15 cellular contexts compared by ENCODE assay signal in genomic region chr10:124756156-124756555, GRCh38. TPM values are rescaled to one million over a fixed set of nuclear protein-coding genes. Genes with fewer than 3 reads are reported as not detected.
DNase-seq lines count a peak whose midpoint lies in the region; ATAC-seq, FAIRE-seq and TF ChIP-seq lines count a peak whose summit lies in the region.
"Had no signal": no experiment of that assay in that cellular context is flagged by ENCODE, and none has a peak within 500 bp of the region (broad histone marks: within the 10 kb centered on the region; RNA-seq: fewer than 3 reads in every experiment).

No MANE protein-coding gene starts in this region.

- H2AFZ ChIP-seq in Karpas-422 (ENCODE audit: low read length) (no peak overlapping the region), H1 (ENCODE audit: low read length) (no peak overlapping the region)

- H3K36me3 Mint-ChIP-seq in osteocyte (ENCODE audit: unreplicated experiment) = peaks cover 20% of the 10 kb centered on the region
- peaks cover 66% of the 10 kb centered on the region for H3K36me3 Mint-ChIP-seq in activated T-helper 17 cell treated with anti-CD3 and anti-CD28 coated beads, Interleukin-2, amount 50 U/mL, for 72 hours (ENCODE audit: low read depth)

- H3K18ac ChIP-seq in H1 (ENCODE audit: extremely low read depth, low read length) = no peak overlapping the region

- no peak for ATAC-seq in activated T-helper 17 cell treated with anti-CD3 and anti-CD28 coated beads, Interleukin-2, amount 50 U/mL, for 72 hours (replicated peaks)
- ATAC-seq: GM12878, HCT116, HepG2 had no signal

- H3K79me2 ChIP-seq in Karpas-422 (ENCODE audit: low read length) (peaks cover 13% of the 10 kb centered on the region; the same call in 1 of the 2 replicates), H1 (ENCODE audit: control insufficient read depth in 1 of 2, insufficient read depth in 2 of 2, low read length in 2 of 2) (no peaks in the 10 kb centered on the region)

- DNase-seq in left ventricle myocardium inferior = no peak
- DNase-seq in right atrium auricular region (ENCODE audit: low spot score) = no peak
- DNase-seq in Karpas-422 = peak; percentile 37
- DNase-seq in H1 (ENCODE audit: low read depth in 1 of 2, low spot score in 2 of 2) = no peak
- DNase-seq in superior temporal gyrus (ENCODE audit: extremely low spot score) = peak; percentile 11
- DNase-seq in Peyer's patch = no peak
- no peak for DNase-seq in osteocyte (ENCODE audit: extremely low spot score, unreplicated experiment)
- DNase-seq: Calu3; CD4-positive, alpha-beta T cell; DMS 273 treated with DMSO at 0.1 percent for 48 hours had no signal

- 0 out of 2 replicates have a peak, but pooled peaks cover 4% of the 10 kb centered on the region for H3K23me2 ChIP-seq in H1 (ENCODE audit: low read depth, low read length)

- no peak overlapping the region for H2BK15ac ChIP-seq in H1 (ENCODE audit: low read length)

- intact Hi-C loops in left ventricle myocardium inferior (cut with micrococcal nuclease) = no loop called here

- H3K14ac ChIP-seq in H1 (ENCODE audit: insufficient read length) = no peak overlapping the region

- H2BK120ac ChIP-seq in H1 (replicated peaks; ENCODE audit: low read depth, low read length) = no peak overlapping the region

- H3K23ac ChIP-seq in H1 (ENCODE audit: insufficient read length) = no peak overlapping the region

- H2BK20ac ChIP-seq in H1 (ENCODE audit: low read length) = no peak overlapping the region

- H2AK5ac ChIP-seq in H1 (ENCODE audit: low read depth, low read length) = no peak overlapping the region

- no peak overlapping the region for H2BK12ac ChIP-seq in H1 (ENCODE audit: low read depth, low read length)

- H4K20me1 ChIP-seq in Karpas-422 (ENCODE audit: insufficient read depth, low read depth, low read length) (no peaks in the 10 kb centered on the region), H1 (replicated peaks in 1 of 2; ENCODE audit: control insufficient read depth in 1 of 2, insufficient read depth in 2 of 2, low read length in 2 of 2) (no peaks in the 10 kb centered on the region)

- POLR2A ChIA-PET in H1 (lab: Charles Lee; ENCODE audit: partially characterized antibody) = interaction anchor here (1.8 to 2.6 kb wide), 3 partner anchors 10 to 17 kb away, joined by 6 to 13 read pairs (median 11); no protein-coding TSS in a partner anchor

- no peaks in the 10 kb centered on the region for H3K27me3 Mint-ChIP-seq in osteocyte (ENCODE audit: unreplicated experiment)
- H3K27me3 Mint-ChIP-seq in activated T-helper 17 cell treated with anti-CD3 and anti-CD28 coated beads, Interleukin-2, amount 50 U/mL, for 72 hours = no peaks in the 10 kb centered on the region
- H3K27me3 Mint-ChIP-seq: B cell; CD4-positive, alpha-beta T cell had no signal

- H4K5ac ChIP-seq in H1 (ENCODE audit: insufficient read length, low read depth, low read length) = no peak overlapping the region

- no peak overlapping the region for H3K4me3 Mint-ChIP-seq in osteocyte (ENCODE audit: unreplicated experiment)
- no peak overlapping the region for H3K4me3 Mint-ChIP-seq in activated T-helper 17 cell treated with anti-CD3 and anti-CD28 coated beads, Interleukin-2, amount 50 U/mL, for 72 hours
- H3K4me3 Mint-ChIP-seq: B cell; CD4-positive, alpha-beta T cell had no signal

- H3K27ac ChIP-seq in left ventricle myocardium inferior (replicated peaks) (peak overlapping the region; percentile 54), right atrium auricular region (no peak overlapping the region), Karpas-422 (ENCODE audit: low read length) (no peak overlapping the region), H1 (ENCODE audit: low read depth, low read length) (no peak overlapping the region), Peyer's patch (no peak overlapping the region)

- TF ChIP-seq POLR2A in H1 (IDR thresholded peaks at IDR 0.05; ENCODE audit: control extremely low read depth in 1 of 2, low read depth in 2 of 2, low read length in 2 of 2) = no peak
- no peak for TF ChIP-seq POLR2A in Peyer's patch (IDR thresholded peaks at IDR 0.05)

- H3K9me3 Mint-ChIP-seq in osteocyte (ENCODE audit: unreplicated experiment) = no peaks in the 10 kb centered on the region
- no peaks in the 10 kb centered on the region for H3K9me3 Mint-ChIP-seq in activated T-helper 17 cell treated with anti-CD3 and anti-CD28 coated beads, Interleukin-2, amount 50 U/mL, for 72 hours
- H3K9me3 Mint-ChIP-seq: CD4-positive, alpha-beta T cell had no signal

- H3K4me1 Mint-ChIP-seq in osteocyte (ENCODE audit: unreplicated experiment) = peaks cover 1% of the 10 kb centered on the region
- H3K4me1 Mint-ChIP-seq in activated T-helper 17 cell treated with anti-CD3 and anti-CD28 coated beads, Interleukin-2, amount 50 U/mL, for 72 hours = no peaks in the 10 kb centered on the region
- H3K4me1 Mint-ChIP-seq: B cell had no signal

- no peak overlapping the region for H3K56ac ChIP-seq in H1 (replicated peaks; ENCODE audit: insufficient read length, low read depth, low read length)

- H3K4me2 ChIP-seq in Karpas-422 (ENCODE audit: low read depth, low read length, poor library complexity, severe bottlenecking) (no peak overlapping the region), H1 (ENCODE audit: insufficient read depth in 1 of 2, low read depth in 2 of 2, low read length in 2 of 2) (no peak overlapping the region; a peak in 1 of 4 replicates)

- no peaks in the 10 kb centered on the region for H3K9me3 ChIP-seq in left ventricle myocardium inferior (replicated peaks)
- H3K9me3 ChIP-seq in right atrium auricular region = no peaks in the 10 kb centered on the region
- H3K9me3 ChIP-seq in Karpas-422 (ENCODE audit: low read length) = no peaks in the 10 kb centered on the region
- no peaks in the 10 kb centered on the region for H3K9me3 ChIP-seq in H1 (ENCODE audit: insufficient read depth in 2 of 2, low read depth in 1 of 2, low read length in 1 of 2)
- H3K9me3 ChIP-seq in Peyer's patch = no peaks in the 10 kb centered on the region

- H3K27ac Mint-ChIP-seq in osteocyte (ENCODE audit: unreplicated experiment) = no peak overlapping the region
- no peak overlapping the region for H3K27ac Mint-ChIP-seq in activated T-helper 17 cell treated with anti-CD3 and anti-CD28 coated beads, Interleukin-2, amount 50 U/mL, for 72 hours
- H3K27ac Mint-ChIP-seq: B cell; CD4-positive, alpha-beta T cell had no signal

- no peaks in the 10 kb centered on the region for H3K27me3 ChIP-seq in left ventricle myocardium inferior (ENCODE audit: low read depth)
- H3K27me3 ChIP-seq in right atrium auricular region = no peaks in the 10 kb centered on the region
- no peaks in the 10 kb centered on the region for H3K27me3 ChIP-seq in Karpas-422 (ENCODE audit: low read length)
- no peaks in the 10 kb centered on the region for H3K27me3 ChIP-seq in H1 (replicated peaks in 1 of 4; ENCODE audit: control insufficient read depth in 3 of 4, extremely low read depth in 1 of 4, insufficient read depth in 3 of 4, low read length in 3 of 4)
- H3K27me3 ChIP-seq in Peyer's patch = no peaks in the 10 kb centered on the region

- FAIRE-seq in H1 (lab: Jason Lieb, UNC) = no peak
- FAIRE-seq: GM12878, HepG2 had no signal

- no peak overlapping the region for H3K4me3 ChIP-seq in left ventricle myocardium inferior
- H3K4me3 ChIP-seq in right atrium auricular region = no peak overlapping the region
- H3K4me3 ChIP-seq in Karpas-422 (ENCODE audit: low read length) = no peak overlapping the region
- 0 out of 8 replicates have a peak overlapping the region, but pooled peaks of 1 of the 4 experiments have one; percentile 0 for H3K4me3 ChIP-seq in H1 (ENCODE audit: extremely low read depth in 1 of 4, insufficient read depth in 2 of 4, low read depth in 3 of 4, low read length in 4 of 4)
- no peak overlapping the region for H3K4me3 ChIP-seq in Peyer's patch
- H3K4me3 ChIP-seq: GM12878 had no signal

- TF ChIP-seq CTCF in left ventricle myocardium inferior (IDR thresholded peaks at IDR 0.05; ENCODE audit: borderline replicate concordance) (no peak), right atrium auricular region (IDR thresholded peaks at IDR 0.05) (no peak), H1 (IDR thresholded peaks at IDR 0.05; ENCODE audit: control extremely low read depth in 1 of 3, insufficient read depth in 1 of 3, low read depth in 1 of 3, low read length in 3 of 3) (no peak), Peyer's patch (IDR thresholded peaks at IDR 0.05) (no peak), osteocyte (IDR thresholded peaks at IDR 0.05) (no peak)

- no peaks in the 10 kb centered on the region for H3K9me2 ChIP-seq in Karpas-422 (replicated peaks; ENCODE audit: insufficient read depth, low read length)

- H3K9ac ChIP-seq in Karpas-422 (ENCODE audit: low read length) (no peak overlapping the region), H1 (replicated peaks in 1 of 4; ENCODE audit: extremely low read depth in 1 of 4, low read depth in 3 of 4, low read length in 3 of 4) (no peak overlapping the region)

- no peak overlapping the region for H4K91ac ChIP-seq in H1 (replicated peaks; ENCODE audit: insufficient read length, low read length)

- no peak overlapping the region for H2BK5ac ChIP-seq in H1 (ENCODE audit: low read depth, low read length)

- no peak for TF ChIP-seq RAD21 in H1 (IDR thresholded peaks at IDR 0.05 in 1 of 2, conservative IDR thresholded peaks at IDR 0.05 in 1 of 2; ENCODE audit: low read depth in 2 of 2, low read length in 2 of 2)

- no peak overlapping the region for H3K4ac ChIP-seq in H1 (replicated peaks; ENCODE audit: insufficient read length, low read depth, low read length)

- WGBS in H1 (ENCODE audit: extremely low coverage in 1 of 2, insufficient coverage in 1 of 2, insufficient read length in 1 of 2, insufficient replicate concordance in 2 of 2, low coverage in 1 of 2, low lambda C conversion rate in 2 of 2, missing lambda C conversion rate in 1 of 2), 2 experiments = 80% methylated on average over 2 of the region's 2 CpGs; no CpG with 5 or more reads in 1 of the 2 experiments

- CTCF ChIA-PET in H1 (lab: Charles Lee; ENCODE audit: partially characterized antibody) = interaction anchor here (0.6 to 4.1 kb wide), 9 partner anchors 10 to 776 kb away, joined by 3 to 21 read pairs (median 4); partner anchors contain the start of gene EEF1AKMT2

- no peak for TF ChIP-seq EP300 in H1 (IDR thresholded peaks at IDR 0.05; ENCODE audit: borderline replicate concordance in 1 of 2, low read depth in 2 of 2, low read length in 2 of 2)

- peaks cover 33% of the 10 kb centered on the region for H3K4me1 ChIP-seq in left ventricle myocardium inferior
- H3K4me1 ChIP-seq in right atrium auricular region = peaks cover 0 to 28% of the 10 kb centered on the region in 2 donors
- no peaks in the 10 kb centered on the region for H3K4me1 ChIP-seq in Karpas-422 (ENCODE audit: low read length)
- peaks cover 0 to 10% (median 2%) of the 10 kb centered on the region in 4 experiments; a peak in 3 of 7 replicates for H3K4me1 ChIP-seq in H1 (replicated peaks in 1 of 4; ENCODE audit: control insufficient read depth in 3 of 4, insufficient read depth in 4 of 4, low read length in 3 of 4)
- no peaks in the 10 kb centered on the region for H3K4me1 ChIP-seq in Peyer's patch

- no peaks in the 10 kb centered on the region for H3K79me1 ChIP-seq in H1 (ENCODE audit: low read depth, low read length)

- no peak overlapping the region for H4K8ac ChIP-seq in H1 (ENCODE audit: extremely low read depth, insufficient read depth, low read length)

- H3K36me3 ChIP-seq in left ventricle myocardium inferior = peaks cover 28% of the 10 kb centered on the region
- H3K36me3 ChIP-seq in right atrium auricular region = peaks cover 2% of the 10 kb centered on the region
- peaks cover 42% of the 10 kb centered on the region; the same call in 1 of the 2 replicates for H3K36me3 ChIP-seq in Karpas-422 (ENCODE audit: insufficient read depth, low read length)
- peaks cover 2 to 21% (median 8%) of the 10 kb centered on the region in 4 experiments; a peak in 3 of 8 replicates for H3K36me3 ChIP-seq in H1 (ENCODE audit: control insufficient read depth in 2 of 4, insufficient read depth in 4 of 4, low read length in 3 of 4)
- H3K36me3 ChIP-seq in Peyer's patch = peaks cover 0 to 33% (median 0%) of the 10 kb centered on the region in 3 donors

RNA-seq across cellular contexts. Expression of gene FAM53B, which starts 12.0 kb away (rescaled TPM):
- 53.4 TPM for total RNA-seq in left ventricle myocardium inferior
- 10 to 100 TPM; 30.3 to 31.1 TPM for total RNA-seq in right atrium auricular region
- 72.5 and 148 TPM in 2 replicates for total RNA-seq in Karpas-422 (2014; rRNA removed; shearing (Covaris generic); ENCODE audit: low replicate concordance)
- total RNA-seq in H1 (2021; fragmentation: NEBNext Ultra II Directional; extraction: Animal tissue kit (Norgen Biotek cat#: 25700)) = 13.9 and 14.4 TPM in 2 replicates
- 5.3 and 7.9 TPM in 2 replicates for polyA plus RNA-seq in H1 (2011; rRNA removed)
- 6.9 TPM for polyA plus RNA-seq in H1 (2011; cell fraction: cytosol; rRNA removed)
- polyA plus RNA-seq in H1 (2011; cell fraction: nucleus; rRNA removed) = 9.7 TPM
- 6.0 to 8.9 TPM (median 8.6 TPM) in 4 replicates for polyA plus RNA-seq in H1 (2012, experiment 1 of 2)
- polyA plus RNA-seq in H1 (2012, experiment 2 of 2) = 7.8 TPM
- 5.2 TPM for polyA plus RNA-seq in H1 (2013, experiment 1 of 2)
- 5.4 TPM for polyA plus RNA-seq in H1 (2013, experiment 2 of 2)
- polyA minus RNA-seq in H1 (2011; rRNA and poly(A)+ RNA removed) = 15.9 and 18.0 TPM in 2 replicates
- polyA minus RNA-seq in H1 (2011; cell fraction: cytosol; rRNA and poly(A)+ RNA removed) = 13.6 TPM
- polyA minus RNA-seq in H1 (2011; cell fraction: nucleus; rRNA and poly(A)+ RNA removed) = 14.8 TPM
- total RNA-seq in Peyer's patch = 10 to 100 TPM; 72.7 to 92.1 (median 80.5) TPM
- 14.7 and 17.0 TPM in 2 replicates for total RNA-seq in osteocyte
- total RNA-seq in activated T-helper 17 cell treated with anti-CD3 and anti-CD28 coated beads, Interleukin-2, amount 50 U/mL, for 72 hours = 10 to 100 TPM; 21.7 to 36.8 TPM

RNA-seq across cellular contexts. Expression of gene EEF1AKMT2, which starts 35.5 kb away (rescaled TPM):
- 13.8 TPM for total RNA-seq in left ventricle myocardium inferior
- total RNA-seq in right atrium auricular region = 10 to 100 TPM in 1 of 2 donors, 1 to 10 TPM in 1; 9.6 to 10.2 TPM
- total RNA-seq in Karpas-422 (2014; rRNA removed; shearing (Covaris generic); ENCODE audit: low replicate concordance) = 24.9 and 38.3 TPM in 2 replicates
- total RNA-seq in H1 (2021; fragmentation: NEBNext Ultra II Directional; extraction: Animal tissue kit (Norgen Biotek cat#: 25700)) = 19.8 and 26.8 TPM in 2 replicates
- polyA plus RNA-seq in H1 (2011; rRNA removed) = 7.5 and 9.8 TPM in 2 replicates
- polyA plus RNA-seq in H1 (2011; cell fraction: cytosol; rRNA removed) = 16.1 TPM
- polyA plus RNA-seq in H1 (2011; cell fraction: nucleus; rRNA removed) = 5.5 TPM
- polyA plus RNA-seq in H1 (2012, experiment 1 of 2) = 11.7 to 18.2 TPM (median 14.2 TPM) in 4 replicates
- 2.9 TPM for polyA plus RNA-seq in H1 (2012, experiment 2 of 2)
- 12.8 TPM for polyA plus RNA-seq in H1 (2013, experiment 1 of 2)
- polyA plus RNA-seq in H1 (2013, experiment 2 of 2) = 13.7 TPM
- 9.3 and 10.1 TPM in 2 replicates for polyA minus RNA-seq in H1 (2011; rRNA and poly(A)+ RNA removed)
- polyA minus RNA-seq in H1 (2011; cell fraction: cytosol; rRNA and poly(A)+ RNA removed) = 10.4 TPM
- polyA minus RNA-seq in H1 (2011; cell fraction: nucleus; rRNA and poly(A)+ RNA removed) = 26.8 TPM
- 10 to 100 TPM in 3 of 4 donors, 1 to 10 TPM in 1; 9.5 to 23.3 (median 18.5) TPM for total RNA-seq in Peyer's patch
- 21.9 and 22.0 TPM in 2 replicates for total RNA-seq in osteocyte
- 1 to 10 TPM; 7.6 to 10.0 TPM for total RNA-seq in activated T-helper 17 cell treated with anti-CD3 and anti-CD28 coated beads, Interleukin-2, amount 50 U/mL, for 72 hours

RNA-seq across cellular contexts. Expression of gene ABRAXAS2, which starts 45.5 kb away (rescaled TPM):
- total RNA-seq in left ventricle myocardium inferior (11.7 TPM), right atrium auricular region (1 to 10 TPM; 9.9 to 10.0 TPM), Peyer's patch (10 to 100 TPM; 10.9 to 13.1 (median 12.6) TPM), osteocyte (13.9 and 15.4 TPM in 2 replicates)
- 11.4 and 13.1 TPM in 2 replicates for total RNA-seq in Karpas-422 (2014; rRNA removed; shearing (Covaris generic); ENCODE audit: low replicate concordance)
- 13.8 and 14.4 TPM in 2 replicates for total RNA-seq in H1 (2021; fragmentation: NEBNext Ultra II Directional; extraction: Animal tissue kit (Norgen Biotek cat#: 25700))
- polyA plus RNA-seq in H1 (2011; rRNA removed) = 4.1 and 5.8 TPM in 2 replicates
- 7.3 TPM for polyA plus RNA-seq in H1 (2011; cell fraction: cytosol; rRNA removed)
- polyA plus RNA-seq in H1 (2011; cell fraction: nucleus; rRNA removed) = 3.9 TPM
- 7.3 to 10.7 TPM (median 8.8 TPM) in 4 replicates for polyA plus RNA-seq in H1 (2012, experiment 1 of 2)
- 0.88 TPM for polyA plus RNA-seq in H1 (2012, experiment 2 of 2)
- 10.7 TPM for polyA plus RNA-seq in H1 (2013, experiment 1 of 2)
- 11.1 TPM for polyA plus RNA-seq in H1 (2013, experiment 2 of 2)
- polyA minus RNA-seq in H1 (2011; rRNA and poly(A)+ RNA removed) = 10.0 and 12.1 TPM in 2 replicates
- polyA minus RNA-seq in H1 (2011; cell fraction: cytosol; rRNA and poly(A)+ RNA removed) = 8.5 TPM
- polyA minus RNA-seq in H1 (2011; cell fraction: nucleus; rRNA and poly(A)+ RNA removed) = 8.0 TPM
- 10 to 100 TPM; 12.4 to 20.8 TPM for total RNA-seq in activated T-helper 17 cell treated with anti-CD3 and anti-CD28 coated beads, Interleukin-2, amount 50 U/mL, for 72 hours

Comparison
In these comparisons a context has a peak if more than half of its experiments do, and no peak if none do; other contexts are left out.
1. DNase-seq: peak in Karpas-422 (single experiment) and superior temporal gyrus (single experiment); none in left ventricle myocardium inferior (single experiment), right atrium auricular region (single experiment), H1 (0 of 2), Peyer's patch (0 of 3) and osteocyte (single experiment).